13 cellular contexts compared by ENCODE assay signal in genomic region chr22:50151571-50152537, GRCh38. TPM values are rescaled to one million over a fixed set of nuclear protein-coding genes. Genes with fewer than 3 reads are reported as not detected.
"Had no signal": no experiment of that assay in that cellular context is flagged by ENCODE, and none has a peak within 500 bp of the region (broad histone marks: within the 10 kb centered on the region; RNA-seq: fewer than 3 reads in every experiment).

No MANE protein-coding gene starts in this region.

- H3K9me3 ChIP-seq: left lung, mucosa of descending colon, prostate gland had no signal

- H3K27ac ChIP-seq: left lung, prostate gland had no signal

- H3K4me1 ChIP-seq: prostate gland had no signal

- H3K4me3 ChIP-seq: left lung, mucosa of descending colon, prostate gland had no signal

- FAIRE-seq: endometrium, kidney had no signal

- H3K36me3 ChIP-seq: left lung, prostate gland had no signal

- ATAC-seq: activated naive CD4-positive, alpha-beta T cell treated with anti-CD3 and anti-CD28 coated beads, Interleukin-2, amount 50 U/mL, for 72 hours; activated T-cell treated with anti-CD3 and anti-CD28 coated beads, Interleukin-2, amount 50 U/mL, for 72 hours; left lung; mucosa of descending colon; naive thymus-derived CD4-positive, alpha-beta T cell; right cardiac atrium had no signal

- DNase-seq: activated CD4-positive, alpha-beta T cell treated with anti-CD3 and anti-CD28 coated beads, Interleukin-2, amount 10 ng/mL, durations not matched to agents 7 days and 5 days; activated CD8-positive, alpha-beta memory T cell treated with anti-CD3 and anti-CD28 coated beads, Interleukin-2, amount 50 U/mL, for 48 hours; activated gamma-delta T cell; activated T-cell treated with anti-CD3 and anti-CD28 coated beads, Interleukin-2, amount 50 U/mL, for 72 hours; kidney; left lung; mucosa of descending colon; naive thymus-derived CD4-positive, alpha-beta T cell; nucleus accumbens had no signal

RNA-seq across cellular contexts. Expression of gene PANX2, which starts 18.7 kb away (rescaled TPM):
- polyA plus RNA-seq: naive thymus-derived CD4-positive, alpha-beta T cell had no signal
